In the genomic region with DNA sequence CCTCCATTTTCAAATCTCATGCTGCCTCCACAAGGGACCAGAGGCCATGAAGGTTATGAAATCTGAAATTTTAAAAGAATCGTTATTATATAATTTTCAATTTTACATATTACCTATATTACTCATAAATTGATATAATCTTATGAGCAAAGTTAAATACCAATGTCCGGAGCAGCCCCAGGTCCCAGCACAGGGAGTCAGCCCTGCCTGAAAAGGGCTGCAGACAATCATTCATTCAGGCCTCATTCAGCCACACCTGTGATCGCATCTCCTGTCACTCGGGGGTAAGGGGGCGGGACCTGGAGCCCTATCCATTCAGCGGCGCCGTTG, we compare ENCODE assay signal across 8 cellular contexts.
DNase-seq lines count a peak whose midpoint lies in the region; ATAC-seq and TF ChIP-seq lines count a peak whose summit lies in the region.

No MANE protein-coding gene starts in this region.

- H3K9me3 Mint-ChIP-seq in CD8-positive, alpha-beta T cell, result no peaks in the 10 kb centered on the region

- H3K9me2 ChIP-seq in MM.1S (replicated peaks; ENCODE audit: insufficient read depth, low read length), result no peaks in the 10 kb centered on the region

- H3F3A ChIP-seq in MM.1S (ENCODE audit: insufficient read depth, low read length), result no peaks in the 10 kb centered on the region

- in situ Hi-C loops in astrocyte of the cerebellum (cut with HindIII; ENCODE audit: low sequenced_read_pairs) (no loop called here), KBM-7 (cut with MboI; ENCODE audit: low pct_unique_long_range_greater_than_20kb, low sequenced_read_pairs) (loop anchor here (10.0 kb wide), 1 partner anchor 235 kb away; no protein-coding TSS in a partner anchor)

- TF ChIP-seq POLR2A in right lobe of liver (IDR thresholded peaks at IDR 0.05) (no peak), uterus (IDR thresholded peaks at IDR 0.05) (no peak)

- H3K4me1 Mint-ChIP-seq in CD8-positive, alpha-beta T cell (ENCODE audit: low read depth), result peaks cover 31% of the 10 kb centered on the region

- H3K27ac Mint-ChIP-seq in CD8-positive, alpha-beta T cell, result peak overlapping the region; percentile 95

- H3K27me3 ChIP-seq in CD8-positive, alpha-beta T cell (ENCODE audit: insufficient read depth, low read length), result no peaks in the 10 kb centered on the region
- H3K27me3 ChIP-seq in MM.1S (replicated peaks; ENCODE audit: insufficient read depth, low read length) (no peaks in the 10 kb centered on the region), right lobe of liver (no peaks in the 10 kb centered on the region), uterus (no peaks in the 10 kb centered on the region)

- H3K27me3 Mint-ChIP-seq in CD8-positive, alpha-beta T cell (ENCODE audit: low read depth), result no peaks in the 10 kb centered on the region

- peaks cover 28% of the 10 kb centered on the region for H3K36me3 ChIP-seq in CD8-positive, alpha-beta T cell (ENCODE audit: insufficient read depth, low read length)
- H3K36me3 ChIP-seq in MM.1S (replicated peaks; ENCODE audit: insufficient read depth, low read length) (no peaks in the 10 kb centered on the region), right lobe of liver (peaks cover 0 to 17% (median 7%) of the 10 kb centered on the region in 4 donors), uterus (no peaks in the 10 kb centered on the region)

- H3K27ac ChIP-seq in CD8-positive, alpha-beta T cell (ENCODE audit: low read depth, low read length), result peak overlapping the region; percentile 91
- H3K27ac ChIP-seq in MM.1S (ENCODE audit: low read length), result no peak overlapping the region
- peak overlapping the region in 1 of 3 donors; percentile 89 for H3K27ac ChIP-seq in right lobe of liver
- H3K27ac ChIP-seq in uterus, result peak overlapping the region in 1 of 2 donors; percentile 56

- CTCF ChIA-PET in CD8-positive, alpha-beta T cell (lab: Charles Lee), result no interaction called here

- H3K9ac ChIP-seq in MM.1S (ENCODE audit: low read length), result no peak overlapping the region

- H3K4me3 Mint-ChIP-seq in CD8-positive, alpha-beta T cell, result peak overlapping the region; percentile 95

- H3K4me2 ChIP-seq in MM.1S (ENCODE audit: low read depth, low read length), result peak overlapping the region; percentile 35; the same call in 1 of the 2 replicates

- no peaks in the 10 kb centered on the region for H3K9me3 ChIP-seq in CD8-positive, alpha-beta T cell (ENCODE audit: low read length)
- H3K9me3 ChIP-seq in MM.1S (replicated peaks; ENCODE audit: insufficient read depth, low read length) (no peaks in the 10 kb centered on the region), right lobe of liver (no peaks in the 10 kb centered on the region), uterus (no peaks in the 10 kb centered on the region)

- intact Hi-C loops in CD8-positive, alpha-beta T cell (cut with DNase I, micrococcal nuclease), result loop anchor here (1.0 to 10.0 kb wide), 4 partner anchors 13 to 515 kb away; partner anchors contain the start of genes ARMC5 (in 2 of the 2) and FUS (in 1 of the 2)
- intact Hi-C loops in right lobe of liver (cut with DNase I), result no loop called here
- intact Hi-C loops in uterus (cut with DNase I; ENCODE audit: low total_unique reads), result no loop called here

- no peaks in the 10 kb centered on the region for H3K79me2 ChIP-seq in MM.1S (ENCODE audit: low read length)

- no peak for DNase-seq in CD8-positive, alpha-beta T cell
- DNase-seq in MM.1S, result no peak
- DNase-seq in astrocyte of the cerebellum (ENCODE audit: low read depth), result no peak
- DNase-seq in right lobe of liver, result no peak
- no peak for DNase-seq in uterus
- no peak for DNase-seq in stimulated activated naive CD4-positive, alpha-beta T cell treated with Interleukin-2 at 50 U/mL for 16 hours (lab: John Stamatoyannopoulos, UW)
- DNase-seq in KBM-7, result no peak

- 8% methylated on average over 8 of the region's 8 CpGs for WGBS in right lobe of liver (ENCODE audit: insufficient coverage, low coverage, low lambda C conversion rate, missing lambda C conversion rate)

- H3K4me3 ChIP-seq in CD8-positive, alpha-beta T cell (ENCODE audit: low read depth, low read length), result peak overlapping the region; percentile 94
- H3K4me3 ChIP-seq in MM.1S (ENCODE audit: low read length) (peak overlapping the region; percentile 66), astrocyte of the cerebellum (ENCODE audit: low read depth, low read length) (peak overlapping the region; percentile 72), right lobe of liver (peak overlapping the region; percentile 72 to 89 (median 89)), uterus (peak overlapping the region; percentile 49 to 86)

- POLR2A ChIA-PET in CD8-positive, alpha-beta T cell (lab: Charles Lee), result interaction anchor here (5.5 kb wide), 1 partner anchor 13 kb away, joined by 25 read pairs; a partner anchor contains a TSS

- H2AFZ ChIP-seq in MM.1S (ENCODE audit: low read length), result peak overlapping the region; percentile 69; the same call in 1 of the 2 replicates

- H3K4me1 ChIP-seq in CD8-positive, alpha-beta T cell (ENCODE audit: insufficient read depth, low read length), result peaks cover 32% of the 10 kb centered on the region
- H3K4me1 ChIP-seq in MM.1S (ENCODE audit: low read length) (no peaks in the 10 kb centered on the region), right lobe of liver (no peaks in the 10 kb centered on the region), uterus (no peaks in the 10 kb centered on the region)

- no peak for ATAC-seq in CD8-positive, alpha-beta T cell
- ATAC-seq in GM18868 (IDR thresholded peaks at IDR 0.05; ENCODE audit: unreplicated experiment) (peak; percentile 97), right lobe of liver (no peak)

- TF ChIP-seq CTCF in CD8-positive, alpha-beta T cell (IDR thresholded peaks at IDR 0.05), result no peak
- TF ChIP-seq CTCF in MM.1S (IDR thresholded peaks at IDR 0.05; ENCODE audit: low read length) (no peak), astrocyte of the cerebellum (IDR thresholded peaks at IDR 0.05; ENCODE audit: low read depth, low read length, missing control alignments) (no peak), right lobe of liver (IDR thresholded peaks at IDR 0.05) (no peak), uterus (IDR thresholded peaks at IDR 0.05) (no peak)

- H4K20me1 ChIP-seq in MM.1S (ENCODE audit: insufficient read depth, low read length), result no peaks in the 10 kb centered on the region

- H3K36me3 Mint-ChIP-seq in CD8-positive, alpha-beta T cell, result peaks cover 40% of the 10 kb centered on the region

Comparison
In these comparisons a context has a peak if more than half of its experiments do, and no peak if none do; other contexts are left out.
1. intact Hi-C loops: an anchor here in CD8-positive, alpha-beta T cell (1.0 to 10.0 kb wide); none called in right lobe of liver and uterus.